1 cellular context compared by ENCODE assay signal in the genomic region with DNA sequence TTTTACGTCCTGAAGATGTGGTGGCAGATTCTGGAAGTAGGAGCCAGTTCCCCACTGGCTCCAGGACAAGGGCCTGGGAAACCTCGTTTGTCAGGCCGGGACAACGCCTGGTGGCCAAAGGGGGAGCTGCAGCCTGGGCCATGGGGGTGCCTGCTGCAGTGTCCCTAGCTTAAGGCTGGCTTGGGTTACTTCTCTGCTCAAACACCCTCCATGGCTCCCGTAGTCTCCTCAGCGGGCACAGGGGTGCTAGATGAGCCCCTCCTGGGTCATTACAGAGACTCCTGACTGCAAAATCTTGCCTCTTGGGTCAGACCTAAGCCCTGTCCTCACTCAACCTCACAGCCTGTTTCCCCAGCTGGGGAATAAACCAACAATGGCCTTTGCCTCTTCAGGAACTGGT.
TF ChIP-seq lines count a peak whose summit lies in the region.

No MANE protein-coding gene starts in this region.

TF ChIP-seq in GM12878, 131 proteins besides CTCF, POLR2A, EP300 and RAD21:
- no peak for TF ChIP-seq EED (IDR thresholded peaks at IDR 0.05; ENCODE audit: low read depth)
- TF ChIP-seq SMC3 (IDR thresholded peaks at IDR 0.05; ENCODE audit: borderline replicate concordance, low read length): peak; percentile 14; the same call in 1 of the 2 replicates
